2 cellular contexts compared by ENCODE assay signal in genomic region chr17:56449176-56449575, GRCh38.
TF ChIP-seq lines count a peak whose summit lies in the region.

No MANE protein-coding gene starts in this region.

TF ChIP-seq in GM23338, 12 proteins besides CTCF, POLR2A, EP300 and RAD21:
- TF ChIP-seq REST (IDR thresholded peaks at IDR 0.05; ENCODE audit: unreplicated experiment): no peak
- no peak for TF ChIP-seq EZH2 (IDR thresholded peaks at IDR 0.05; ENCODE audit: low read depth, unreplicated experiment)
- TF ChIP-seq ETS1 (IDR thresholded peaks at IDR 0.05): no peak
- no peak for TF ChIP-seq ZNF331 (CRISPR knock-in tag; IDR thresholded peaks at IDR 0.05; ENCODE audit: low read depth)
- TF ChIP-seq EZH2phosphoT487 (IDR thresholded peaks at IDR 0.05; ENCODE audit: unreplicated experiment): no peak
- no peak for TF ChIP-seq ZNF462 (CRISPR knock-in tag; IDR thresholded peaks at IDR 0.05)
- TF ChIP-seq ZNF114 (CRISPR knock-in tag; IDR thresholded peaks at IDR 0.05): no peak
- TF ChIP-seq CREB1 (CRISPR knock-in tag; IDR thresholded peaks at IDR 0.05; ENCODE audit: low read depth): no peak
- no peak for TF ChIP-seq STAT1 (IDR thresholded peaks at IDR 0.05; ENCODE audit: unreplicated experiment)
- no peak for TF ChIP-seq JUNB (IDR thresholded peaks at IDR 0.05; ENCODE audit: unreplicated experiment)
- no peak for TF ChIP-seq POLR2AphosphoS5 (IDR thresholded peaks at IDR 0.05; ENCODE audit: low read depth)
- no peak for TF ChIP-seq NANOG (IDR thresholded peaks at IDR 0.05; ENCODE audit: borderline replicate concordance)

TF ChIP-seq in H1, 55 proteins besides CTCF, POLR2A, EP300 and RAD21 (continued from another document):
- TF ChIP-seq MAX (IDR thresholded peaks at IDR 0.05) (no peak), JUND (IDR thresholded peaks at IDR 0.05; ENCODE audit: low read length) (no peak), ATF3 (IDR thresholded peaks at IDR 0.05; ENCODE audit: insufficient read depth, low read depth, low read length) (no peak), CHD1 (IDR thresholded peaks at IDR 0.05; ENCODE audit: low read depth, low read length) (no peak), KDM4A (IDR thresholded peaks at IDR 0.05; ENCODE audit: low read depth, low read length, severe bottlenecking) (no peak)
